Comparison of ENCODE assay signal across 1 cellular context in the genomic region with DNA sequence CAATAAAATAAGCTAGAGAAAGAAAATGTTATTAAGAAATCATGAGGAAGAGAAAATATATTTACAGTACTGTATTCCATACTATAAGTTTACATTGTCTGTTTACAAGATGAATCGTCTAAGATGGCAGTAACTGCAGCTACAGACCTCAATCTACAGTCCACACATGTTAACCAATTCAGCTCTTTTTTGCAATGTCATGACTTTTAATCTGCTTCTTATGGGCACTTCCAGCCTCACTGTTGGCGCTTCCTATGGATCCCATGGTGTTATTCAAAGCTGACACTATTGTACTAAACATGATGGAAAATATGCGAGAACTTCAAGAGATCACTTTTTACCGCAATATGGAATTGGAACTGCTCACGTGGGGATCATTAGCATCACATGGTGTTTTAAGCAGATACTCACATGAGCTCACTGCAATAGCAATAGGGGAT.
TF ChIP-seq lines count a peak whose summit lies in the region.

No MANE protein-coding gene starts in this region.

TF ChIP-seq in K562, 482 proteins besides CTCF, POLR2A, EP300 and RAD21 (continued from another document and continues in another):
- TF ChIP-seq ZNF224 (CRISPR knock-in tag; IDR thresholded peaks at IDR 0.05) (no peak), NCOA1 (IDR thresholded peaks at IDR 0.05; ENCODE audit: low read depth) (peak; percentile 44; the same call in 1 of the 2 replicates), NFRKB (IDR thresholded peaks at IDR 0.05; ENCODE audit: low read depth) (peak; percentile 49; the same call in 1 of the 2 replicates), CHD2 (IDR thresholded peaks at IDR 0.05; ENCODE audit: low read depth, low read length) (no peak), TOE1 (IDR thresholded peaks at IDR 0.05; ENCODE audit: borderline replicate concordance) (no peak), TOE1 (CRISPR knock-in tag; IDR thresholded peaks at IDR 0.05; ENCODE audit: borderline replicate concordance, low read depth) (no peak), SAP30 (IDR thresholded peaks at IDR 0.05; ENCODE audit: borderline replicate concordance, insufficient read depth, low read depth, low read length, poor library complexity, severe bottlenecking) (no peak), GABPA (tag; conservative IDR thresholded peaks at IDR 0.05; ENCODE audit: low read depth) (no peak), SP2 (IDR thresholded peaks at IDR 0.05; ENCODE audit: extremely low read depth, low read depth, low read length, poor library complexity, severe bottlenecking) (no peak), BHLHE40 (IDR thresholded peaks at IDR 0.05; ENCODE audit: low read length) (peak; percentile 56; the same call in 1 of the 2 replicates), TBL1XR1 (IDR thresholded peaks at IDR 0.05; ENCODE audit: low read length in 2 of 2) (no peak), ZNF77 (CRISPR knock-in tag; IDR thresholded peaks at IDR 0.05) (no peak), PCBP2 (IDR thresholded peaks at IDR 0.05; ENCODE audit: low read depth, low read length, poor library complexity, severe bottlenecking) (no peak), FOXP1 (CRISPR knock-in tag; IDR thresholded peaks at IDR 0.05) (no peak), NFXL1 (CRISPR knock-in tag; IDR thresholded peaks at IDR 0.05) (no peak), RHOXF2B (CRISPR knock-in tag; conservative IDR thresholded peaks at IDR 0.05) (no peak), GATAD2A (IDR thresholded peaks at IDR 0.05) (no peak), STAT5A (IDR thresholded peaks at IDR 0.05; ENCODE audit: borderline replicate concordance, low read length) (peak; percentile 67; the same call in 1 of the 2 replicates), SMAD3 (CRISPR knock-in tag; conservative IDR thresholded peaks at IDR 0.05) (no peak), SRF (CRISPR knock-in tag; IDR thresholded peaks at IDR 0.05) (peak in 1 of 2 experiments; percentile 34; a peak in 1 of 4 replicates), MCM3 (IDR thresholded peaks at IDR 0.05) (no peak), SMARCC2 (IDR thresholded peaks at IDR 0.05; ENCODE audit: low read depth) (peak; percentile 77), POLR2H (tag; IDR thresholded peaks at IDR 0.05; ENCODE audit: low read depth) (no peak), ILF3 (IDR thresholded peaks at IDR 0.05; ENCODE audit: borderline replicate concordance) (no peak), YY1 (IDR thresholded peaks at IDR 0.05; ENCODE audit: borderline replicate concordance in 1 of 3, control insufficient read depth in 1 of 3, extremely low read depth in 1 of 3, insufficient read depth in 3 of 3, insufficient read length in 1 of 3, insufficient replicate concordance in 2 of 3, low read depth in 1 of 3, low read length in 2 of 3) (peak in 1 of 3 experiments; percentile 63), MAZ (CRISPR knock-in tag; conservative IDR thresholded peaks at IDR 0.05 in 1 of 2, IDR thresholded peaks at IDR 0.05 in 1 of 2) (no peak), PHF21A (IDR thresholded peaks at IDR 0.05; ENCODE audit: borderline replicate concordance, low read depth) (no peak), MAFF (IDR thresholded peaks at IDR 0.05; ENCODE audit: low read length) (peak; percentile 99), SMARCA4 (IDR thresholded peaks at IDR 0.05) (peak; percentile 94), SRSF7 (optimal IDR thresholded peaks at IDR 0.05; ENCODE audit: low read depth, low read length) (no peak), CXXC5 (CRISPR knock-in tag; IDR thresholded peaks at IDR 0.05) (0 out of 2 replicates have a peak, but pooled peaks have one; percentile 18), FOS (IDR thresholded peaks at IDR 0.05; ENCODE audit: extremely low read depth, insufficient read length) (no peak), KDM5B (IDR thresholded peaks at IDR 0.05; ENCODE audit: insufficient replicate concordance, low read depth, low read length) (no peak), HIVEP1 (CRISPR knock-in tag; IDR thresholded peaks at IDR 0.05) (no peak), XRCC3 (IDR thresholded peaks at IDR 0.05) (no peak), CAMTA2 (CRISPR knock-in tag; conservative IDR thresholded peaks at IDR 0.05) (no peak), ADNP (tag; IDR thresholded peaks at IDR 0.05) (peak; percentile 71; the same call in 1 of the 2 replicates), ZNF76 (CRISPR knock-in tag; IDR thresholded peaks at IDR 0.05; ENCODE audit: borderline replicate concordance) (no peak), ZNF644 (tag; IDR thresholded peaks at IDR 0.05; ENCODE audit: low read depth) (no peak), HNRNPLL (IDR thresholded peaks at IDR 0.05; ENCODE audit: low read depth, low read length, poor library complexity, severe bottlenecking) (no peak), ZKSCAN8 (CRISPR knock-in tag; IDR thresholded peaks at IDR 0.05) (peak; percentile 56; the same call in 1 of the 2 replicates), PHB (CRISPR knock-in tag; IDR thresholded peaks at IDR 0.05) (no peak), ZNF24 (IDR thresholded peaks at IDR 0.05) (no peak), HOXB6 (CRISPR knock-in tag; IDR thresholded peaks at IDR 0.05; ENCODE audit: borderline replicate concordance) (no peak), FOSL1 (tag; conservative IDR thresholded peaks at IDR 0.05) (no peak), CREBBP (IDR thresholded peaks at IDR 0.05; ENCODE audit: low read depth, low read length) (no peak), NFYB (IDR thresholded peaks at IDR 0.05; ENCODE audit: extremely low read depth, insufficient read length) (no peak), NFE2L1 (tag; IDR thresholded peaks at IDR 0.05; ENCODE audit: borderline replicate concordance, low read depth) (peak; percentile 63; the same call in 1 of the 2 replicates), CCAR2 (IDR thresholded peaks at IDR 0.05; ENCODE audit: low read depth, low read length) (no peak)
- TF ChIP-seq, protein P1, sequence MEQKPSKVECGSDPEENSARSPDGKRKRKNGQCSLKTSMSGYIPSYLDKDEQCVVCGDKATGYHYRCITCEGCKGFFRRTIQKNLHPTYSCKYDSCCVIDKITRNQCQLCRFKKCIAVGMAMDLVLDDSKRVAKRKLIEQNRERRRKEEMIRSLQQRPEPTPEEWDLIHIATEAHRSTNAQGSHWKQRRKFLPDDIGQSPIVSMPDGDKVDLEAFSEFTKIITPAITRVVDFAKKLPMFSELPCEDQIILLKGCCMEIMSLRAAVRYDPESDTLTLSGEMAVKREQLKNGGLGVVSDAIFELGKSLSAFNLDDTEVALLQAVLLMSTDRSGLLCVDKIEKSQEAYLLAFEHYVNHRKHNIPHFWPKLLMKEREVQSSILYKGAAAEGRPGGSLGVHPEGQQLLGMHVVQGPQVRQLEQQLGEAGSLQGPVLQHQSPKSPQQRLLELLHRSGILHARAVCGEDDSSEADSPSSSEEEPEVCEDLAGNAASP (IDR thresholded peaks at IDR 0.05), result no peak
- TF ChIP-seq, protein P2, sequence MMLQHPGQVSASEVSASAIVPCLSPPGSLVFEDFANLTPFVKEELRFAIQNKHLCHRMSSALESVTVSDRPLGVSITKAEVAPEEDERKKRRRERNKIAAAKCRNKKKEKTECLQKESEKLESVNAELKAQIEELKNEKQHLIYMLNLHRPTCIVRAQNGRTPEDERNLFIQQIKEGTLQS (IDR thresholded peaks at IDR 0.05), result peak; percentile 31; the same call in 1 of the 2 replicates
- TF ChIP-seq, protein P2 (CRISPR knock-in tag; conservative IDR thresholded peaks at IDR 0.05), result no peak
- TF ChIP-seq, protein P3, sequence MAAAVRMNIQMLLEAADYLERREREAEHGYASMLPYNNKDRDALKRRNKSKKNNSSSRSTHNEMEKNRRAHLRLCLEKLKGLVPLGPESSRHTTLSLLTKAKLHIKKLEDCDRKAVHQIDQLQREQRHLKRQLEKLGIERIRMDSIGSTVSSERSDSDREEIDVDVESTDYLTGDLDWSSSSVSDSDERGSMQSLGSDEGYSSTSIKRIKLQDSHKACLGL (CRISPR knock-in tag; IDR thresholded peaks at IDR 0.05; ENCODE audit: borderline replicate concordance, poor library complexity, severe bottlenecking), result no peak
- TF ChIP-seq, protein P4, sequence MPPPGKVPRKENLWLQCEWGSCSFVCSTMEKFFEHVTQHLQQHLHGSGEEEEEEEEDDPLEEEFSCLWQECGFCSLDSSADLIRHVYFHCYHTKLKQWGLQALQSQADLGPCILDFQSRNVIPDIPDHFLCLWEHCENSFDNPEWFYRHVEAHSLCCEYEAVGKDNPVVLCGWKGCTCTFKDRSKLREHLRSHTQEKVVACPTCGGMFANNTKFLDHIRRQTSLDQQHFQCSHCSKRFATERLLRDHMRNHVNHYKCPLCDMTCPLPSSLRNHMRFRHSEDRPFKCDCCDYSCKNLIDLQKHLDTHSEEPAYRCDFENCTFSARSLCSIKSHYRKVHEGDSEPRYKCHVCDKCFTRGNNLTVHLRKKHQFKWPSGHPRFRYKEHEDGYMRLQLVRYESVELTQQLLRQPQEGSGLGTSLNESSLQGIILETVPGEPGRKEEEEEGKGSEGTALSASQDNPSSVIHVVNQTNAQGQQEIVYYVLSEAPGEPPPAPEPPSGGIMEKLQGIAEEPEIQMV (tag; conservative IDR thresholded peaks at IDR 0.05; ENCODE audit: low read depth), result no peak
- TF ChIP-seq, protein P5, sequence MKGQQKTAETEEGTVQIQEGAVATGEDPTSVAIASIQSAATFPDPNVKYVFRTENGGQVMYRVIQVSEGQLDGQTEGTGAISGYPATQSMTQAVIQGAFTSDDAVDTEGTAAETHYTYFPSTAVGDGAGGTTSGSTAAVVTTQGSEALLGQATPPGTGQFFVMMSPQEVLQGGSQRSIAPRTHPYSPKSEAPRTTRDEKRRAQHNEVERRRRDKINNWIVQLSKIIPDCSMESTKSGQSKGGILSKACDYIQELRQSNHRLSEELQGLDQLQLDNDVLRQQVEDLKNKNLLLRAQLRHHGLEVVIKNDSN (CRISPR knock-in tag; IDR thresholded peaks at IDR 0.05), result peak; percentile 62; the same call in 1 of the 2 replicates
- TF ChIP-seq, protein P6, sequence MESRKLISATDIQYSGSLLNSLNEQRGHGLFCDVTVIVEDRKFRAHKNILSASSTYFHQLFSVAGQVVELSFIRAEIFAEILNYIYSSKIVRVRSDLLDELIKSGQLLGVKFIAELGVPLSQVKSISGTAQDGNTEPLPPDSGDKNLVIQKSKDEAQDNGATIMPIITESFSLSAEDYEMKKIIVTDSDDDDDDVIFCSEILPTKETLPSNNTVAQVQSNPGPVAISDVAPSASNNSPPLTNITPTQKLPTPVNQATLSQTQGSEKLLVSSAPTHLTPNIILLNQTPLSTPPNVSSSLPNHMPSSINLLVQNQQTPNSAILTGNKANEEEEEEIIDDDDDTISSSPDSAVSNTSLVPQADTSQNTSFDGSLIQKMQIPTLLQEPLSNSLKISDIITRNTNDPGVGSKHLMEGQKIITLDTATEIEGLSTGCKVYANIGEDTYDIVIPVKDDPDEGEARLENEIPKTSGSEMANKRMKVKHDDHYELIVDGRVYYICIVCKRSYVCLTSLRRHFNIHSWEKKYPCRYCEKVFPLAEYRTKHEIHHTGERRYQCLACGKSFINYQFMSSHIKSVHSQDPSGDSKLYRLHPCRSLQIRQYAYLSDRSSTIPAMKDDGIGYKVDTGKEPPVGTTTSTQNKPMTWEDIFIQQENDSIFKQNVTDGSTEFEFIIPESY (CRISPR knock-in tag; IDR thresholded peaks at IDR 0.05), result peak; percentile 77
- TF ChIP-seq, protein P7, sequence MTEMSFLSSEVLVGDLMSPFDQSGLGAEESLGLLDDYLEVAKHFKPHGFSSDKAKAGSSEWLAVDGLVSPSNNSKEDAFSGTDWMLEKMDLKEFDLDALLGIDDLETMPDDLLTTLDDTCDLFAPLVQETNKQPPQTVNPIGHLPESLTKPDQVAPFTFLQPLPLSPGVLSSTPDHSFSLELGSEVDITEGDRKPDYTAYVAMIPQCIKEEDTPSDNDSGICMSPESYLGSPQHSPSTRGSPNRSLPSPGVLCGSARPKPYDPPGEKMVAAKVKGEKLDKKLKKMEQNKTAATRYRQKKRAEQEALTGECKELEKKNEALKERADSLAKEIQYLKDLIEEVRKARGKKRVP (CRISPR knock-in tag; IDR thresholded peaks at IDR 0.05), result 0 out of 2 replicates have a peak, but pooled peaks have one; percentile 20
- TF ChIP-seq, protein P8, sequence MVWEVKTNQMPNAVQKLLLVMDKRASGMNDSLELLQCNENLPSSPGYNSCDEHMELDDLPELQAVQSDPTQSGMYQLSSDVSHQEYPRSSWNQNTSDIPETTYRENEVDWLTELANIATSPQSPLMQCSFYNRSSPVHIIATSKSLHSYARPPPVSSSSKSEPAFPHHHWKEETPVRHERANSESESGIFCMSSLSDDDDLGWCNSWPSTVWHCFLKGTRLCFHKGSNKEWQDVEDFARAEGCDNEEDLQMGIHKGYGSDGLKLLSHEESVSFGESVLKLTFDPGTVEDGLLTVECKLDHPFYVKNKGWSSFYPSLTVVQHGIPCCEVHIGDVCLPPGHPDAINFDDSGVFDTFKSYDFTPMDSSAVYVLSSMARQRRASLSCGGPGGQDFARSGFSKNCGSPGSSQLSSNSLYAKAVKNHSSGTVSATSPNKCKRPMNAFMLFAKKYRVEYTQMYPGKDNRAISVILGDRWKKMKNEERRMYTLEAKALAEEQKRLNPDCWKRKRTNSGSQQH (CRISPR knock-in tag; IDR thresholded peaks at IDR 0.05), result no peak
- TF ChIP-seq, protein P9, sequence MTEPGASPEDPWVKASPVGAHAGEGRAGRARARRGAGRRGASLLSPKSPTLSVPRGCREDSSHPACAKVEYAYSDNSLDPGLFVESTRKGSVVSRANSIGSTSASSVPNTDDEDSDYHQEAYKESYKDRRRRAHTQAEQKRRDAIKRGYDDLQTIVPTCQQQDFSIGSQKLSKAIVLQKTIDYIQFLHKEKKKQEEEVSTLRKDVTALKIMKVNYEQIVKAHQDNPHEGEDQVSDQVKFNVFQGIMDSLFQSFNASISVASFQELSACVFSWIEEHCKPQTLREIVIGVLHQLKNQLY (CRISPR knock-in tag; conservative IDR thresholded peaks at IDR 0.05), result no peak
- TF ChIP-seq, protein P10, sequence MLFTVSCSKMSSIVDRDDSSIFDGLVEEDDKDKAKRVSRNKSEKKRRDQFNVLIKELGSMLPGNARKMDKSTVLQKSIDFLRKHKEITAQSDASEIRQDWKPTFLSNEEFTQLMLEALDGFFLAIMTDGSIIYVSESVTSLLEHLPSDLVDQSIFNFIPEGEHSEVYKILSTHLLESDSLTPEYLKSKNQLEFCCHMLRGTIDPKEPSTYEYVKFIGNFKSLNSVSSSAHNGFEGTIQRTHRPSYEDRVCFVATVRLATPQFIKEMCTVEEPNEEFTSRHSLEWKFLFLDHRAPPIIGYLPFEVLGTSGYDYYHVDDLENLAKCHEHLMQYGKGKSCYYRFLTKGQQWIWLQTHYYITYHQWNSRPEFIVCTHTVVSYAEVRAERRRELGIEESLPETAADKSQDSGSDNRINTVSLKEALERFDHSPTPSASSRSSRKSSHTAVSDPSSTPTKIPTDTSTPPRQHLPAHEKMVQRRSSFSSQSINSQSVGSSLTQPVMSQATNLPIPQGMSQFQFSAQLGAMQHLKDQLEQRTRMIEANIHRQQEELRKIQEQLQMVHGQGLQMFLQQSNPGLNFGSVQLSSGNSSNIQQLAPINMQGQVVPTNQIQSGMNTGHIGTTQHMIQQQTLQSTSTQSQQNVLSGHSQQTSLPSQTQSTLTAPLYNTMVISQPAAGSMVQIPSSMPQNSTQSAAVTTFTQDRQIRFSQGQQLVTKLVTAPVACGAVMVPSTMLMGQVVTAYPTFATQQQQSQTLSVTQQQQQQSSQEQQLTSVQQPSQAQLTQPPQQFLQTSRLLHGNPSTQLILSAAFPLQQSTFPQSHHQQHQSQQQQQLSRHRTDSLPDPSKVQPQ (CRISPR knock-in tag; IDR thresholded peaks at IDR 0.05; ENCODE audit: borderline replicate concordance), result no peak
